In the genomic region with DNA sequence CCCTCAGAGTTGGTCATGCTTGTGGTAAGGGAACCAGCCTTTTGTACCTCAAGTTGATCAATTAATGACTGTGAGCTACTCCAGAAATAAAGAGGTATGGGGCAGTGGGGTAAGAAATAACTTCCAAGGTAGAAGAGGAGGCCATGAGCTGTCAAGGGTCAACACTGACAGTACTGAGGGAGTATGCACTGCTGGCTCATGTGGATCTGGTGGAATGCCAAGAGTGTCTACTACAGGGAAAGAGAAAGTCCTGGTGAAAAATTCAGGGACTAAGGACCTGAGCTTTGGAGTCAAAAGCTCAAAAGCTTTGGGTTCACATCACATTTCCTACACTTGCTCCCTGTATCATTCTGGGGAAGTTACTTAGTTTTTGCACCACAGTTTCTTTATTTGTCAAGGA, we compare ENCODE assay signal across 18 cellular contexts.
"Had no signal": no experiment of that assay in that cellular context is flagged by ENCODE, and none has a peak within 500 bp of the region (broad histone marks: within the 10 kb centered on the region; RNA-seq: fewer than 3 reads in every experiment).

No MANE protein-coding gene starts in this region.

- H3K9me3 ChIP-seq: lower lobe of right lung, pancreas, right lobe of liver, thoracic aorta, upper lobe of left lung had no signal

- H3K9me3 Mint-ChIP-seq: activated B cell treated with CpG ODN at 0.5 μM for 24 hours had no signal

- H3K36me3 ChIP-seq: lower lobe of right lung, pancreas, right lobe of liver, thoracic aorta, upper lobe of left lung had no signal

- H3K4me3 ChIP-seq: hepatocyte, lower lobe of right lung, pancreas, right lobe of liver, thoracic aorta, upper lobe of left lung had no signal

- H3K4me3 Mint-ChIP-seq: activated B cell treated with CpG ODN at 0.5 μM for 24 hours; activated CD4-positive, alpha-beta memory T cell treated with anti-CD3 and anti-CD28 coated beads for 36 hours; activated naive CD8-positive, alpha-beta T cell; nephron progenitor cell; stimulated activated effector memory CD8-positive, alpha-beta T cell treated with anti-CD3 and anti-CD28 coated beads, Interleukin-12 subunit alpha, Interleukin-12 subunit beta, amount 100 ng/mL, for 72 hours; T-helper 2 cell treated with Interferon-gamma antibody and Interleukin-4, amounts not matched to agents 5 μg/mL and 100 μg/mL, for 36 hours had no signal

- H3K4me1 Mint-ChIP-seq: activated B cell treated with CpG ODN at 0.5 μM for 24 hours; stimulated activated effector memory CD8-positive, alpha-beta T cell treated with anti-CD3 and anti-CD28 coated beads, Interleukin-12 subunit alpha, Interleukin-12 subunit beta, amount 100 ng/mL, for 72 hours had no signal

- H3K36me3 Mint-ChIP-seq: activated CD4-positive, alpha-beta memory T cell treated with anti-CD3 and anti-CD28 coated beads for 36 hours; activated naive CD8-positive, alpha-beta T cell; stimulated activated effector memory CD8-positive, alpha-beta T cell treated with anti-CD3 and anti-CD28 coated beads, Interleukin-12 subunit alpha, Interleukin-12 subunit beta, amount 100 ng/mL, for 72 hours had no signal

- H3K27me3 ChIP-seq: hepatocyte, pancreas, right lobe of liver, upper lobe of left lung had no signal

- H3K27ac Mint-ChIP-seq: activated B cell treated with CpG ODN at 0.5 μM for 24 hours; activated CD4-positive, alpha-beta memory T cell treated with anti-CD3 and anti-CD28 coated beads for 36 hours; activated naive CD8-positive, alpha-beta T cell; stimulated activated effector memory CD8-positive, alpha-beta T cell treated with anti-CD3 and anti-CD28 coated beads, Interleukin-12 subunit alpha, Interleukin-12 subunit beta, amount 100 ng/mL, for 72 hours; T-helper 2 cell treated with Interferon-gamma antibody and Interleukin-4, amounts not matched to agents 5 μg/mL and 100 μg/mL, for 36 hours had no signal

- H3K27ac ChIP-seq: hepatocyte, lower lobe of right lung, pancreas, right lobe of liver, thoracic aorta had no signal

- ATAC-seq: pancreas; right lobe of liver; stimulated activated effector memory CD8-positive, alpha-beta T cell treated with anti-CD3 and anti-CD28 coated beads, Interleukin-12 subunit alpha, Interleukin-12 subunit beta, amount 100 ng/mL, for 72 hours had no signal

- H3K27me3 Mint-ChIP-seq: activated B cell treated with CpG ODN at 0.5 μM for 24 hours had no signal

- DNase-seq: activated B cell treated with CpG ODN at 0.5 μM for 24 hours; activated CD4-positive, alpha-beta memory T cell treated with anti-CD3 and anti-CD28 coated beads for 36 hours; activated CD4-positive, alpha-beta T cell treated with anti-CD3 and anti-CD28 coated beads for 4 hours; activated T-cell treated with anti-CD3 and anti-CD28 coated beads for 4 hours; caudate nucleus; erythroblast; lower lobe of right lung; midbrain; nephron progenitor cell; pancreas; right lobe of liver; stimulated activated CD4-positive, alpha-beta T cell treated with anti-CD3 and anti-CD28 coated beads, Interleukin-4, amount 100 ng/mL, for 24 hours; upper lobe of left lung had no signal

- H3K4me1 ChIP-seq: lower lobe of right lung, pancreas, right lobe of liver had no signal
